Comparison of ENCODE assay signal across 8 cellular contexts in genomic region chr11:9138612-9139579, GRCh38. TPM values are rescaled to one million over a fixed set of nuclear protein-coding genes. Genes with fewer than 3 reads are reported as not detected.
A peak's percentile ranks its signal among the peaks of the same experiment; 100 is the strongest.
DNase-seq lines count a peak whose midpoint lies in the region; ATAC-seq, FAIRE-seq and TF ChIP-seq lines count a peak whose summit lies in the region.

No MANE protein-coding gene starts in this region.

- DNase-seq in A673 (ENCODE audit: low spot score) (peak; percentile 78), HS-5 (ENCODE audit: low read depth) (peak; percentile 83), SK-MEL-5 (ENCODE audit: low read depth, low spot score) (peak; percentile 39), retinal pigment epithelial cell (ENCODE audit: low read depth) (peak; percentile 34), Peyer's patch (no peak)

- peaks cover 25% of the 10 kb centered on the region for H3K36me3 ChIP-seq in A673 (ENCODE audit: insufficient read depth, low read length, poor library complexity, severe bottlenecking)
- H3K36me3 ChIP-seq in Peyer's patch: peaks cover 0 to 23% (median 0%) of the 10 kb centered on the region in 3 donors

- H3K27ac ChIP-seq in A673 (ENCODE audit: low read depth, low read length, poor library complexity, severe bottlenecking) (peak overlapping the region; percentile 8), Peyer's patch (peak overlapping the region in 1 of 4 donors; percentile 6)

- TF ChIP-seq POLR2A in Peyer's patch (IDR thresholded peaks at IDR 0.05): no peak

- FAIRE-seq in endometrium (lab: Jason Lieb, UNC): peak; percentile 70

- in situ Hi-C loops in SK-MEL-5 (cut with HindIII; ENCODE audit: low pct_unique_long_range_greater_than_20kb, low sequenced_read_pairs): no loop called here

- H3K9me3 ChIP-seq in A673 (ENCODE audit: low read depth, low read length, poor library complexity, severe bottlenecking) (no peaks in the 10 kb centered on the region), Peyer's patch (no peaks in the 10 kb centered on the region)

- intact Hi-C loops in A673 (cut with micrococcal nuclease; ENCODE audit: unreplicated experiment): no loop called here

- H3K27me3 ChIP-seq in A673 (replicated peaks; ENCODE audit: insufficient read depth, low read depth, low read length, poor library complexity) (no peaks in the 10 kb centered on the region), Peyer's patch (no peaks in the 10 kb centered on the region)

- no peak for TF ChIP-seq CTCF in A673 (conservative IDR thresholded peaks at IDR 0.05; ENCODE audit: low read depth, low read length)
- TF ChIP-seq CTCF in retinal pigment epithelial cell (conservative IDR thresholded peaks at IDR 0.05; ENCODE audit: low read depth, low read length): no peak
- no peak for TF ChIP-seq CTCF in Peyer's patch (IDR thresholded peaks at IDR 0.05)

- BruUV-seq in A673 (replicated peaks; lab: Mats Ljungman, UMichigan): TSS peak; percentile 21

- POLR2A ChIA-PET in A673 (lab: Charles Lee; ENCODE audit: low non-redundant PET): no interaction called here

- no peak overlapping the region for H3K4me3 ChIP-seq in A673 (ENCODE audit: low read depth, low read length, poor library complexity, severe bottlenecking)
- H3K4me3 ChIP-seq in retinal pigment epithelial cell (ENCODE audit: low read length): no peak overlapping the region
- H3K4me3 ChIP-seq in Peyer's patch: no peak overlapping the region

- peaks cover 24% of the 10 kb centered on the region for H3K4me1 ChIP-seq in A673 (ENCODE audit: insufficient read depth, low read length, poor library complexity, severe bottlenecking)
- H3K4me1 ChIP-seq in Peyer's patch: no peaks in the 10 kb centered on the region

- ATAC-seq in GM19023 (IDR thresholded peaks at IDR 0.05; ENCODE audit: unreplicated experiment) (no peak), HG03571 (IDR thresholded peaks at IDR 0.05; ENCODE audit: unreplicated experiment) (no peak)

- CTCF ChIA-PET in A673 (lab: Charles Lee): interaction anchor here (0.5 to 2.0 kb wide), 3 partner anchors 28 to 368 kb away, joined by 3 to 33 read pairs (median 5); no protein-coding TSS in a partner anchor

RNA-seq across cellular contexts. Expression of gene SCUBE2, which starts 47.5 kb away (rescaled TPM):
- total RNA-seq in A673 (2021) (1.1 and 1.4 TPM in 2 replicates), Peyer's patch (10 to 100 TPM in 1 of 4 donors, 1 to 10 TPM in 3; 3.1 to 10.6 (median 5.0) TPM)
- 2.0 and 2.6 TPM in 2 replicates for total RNA-seq in SK-MEL-5 (2014; rRNA removed; shearing (Covaris generic))
- polyA plus RNA-seq in SK-MEL-5 (2015; cell fraction: cytosol; rRNA removed): 1.2 and 1.4 TPM in 2 replicates
- 4.8 and 5.2 TPM in 2 replicates for polyA plus RNA-seq in SK-MEL-5 (2015; cell fraction: nucleus; rRNA removed)

Comparison
In these comparisons a context has a peak if more than half of its experiments do, and no peak if none do; other contexts are left out.
1. DNase-seq: peak in A673 (single experiment), HS-5 (single experiment), SK-MEL-5 (single experiment) and retinal pigment epithelial cell (single experiment); none in Peyer's patch (0 of 3).